27 cellular contexts compared by ENCODE assay signal in the genomic region with DNA sequence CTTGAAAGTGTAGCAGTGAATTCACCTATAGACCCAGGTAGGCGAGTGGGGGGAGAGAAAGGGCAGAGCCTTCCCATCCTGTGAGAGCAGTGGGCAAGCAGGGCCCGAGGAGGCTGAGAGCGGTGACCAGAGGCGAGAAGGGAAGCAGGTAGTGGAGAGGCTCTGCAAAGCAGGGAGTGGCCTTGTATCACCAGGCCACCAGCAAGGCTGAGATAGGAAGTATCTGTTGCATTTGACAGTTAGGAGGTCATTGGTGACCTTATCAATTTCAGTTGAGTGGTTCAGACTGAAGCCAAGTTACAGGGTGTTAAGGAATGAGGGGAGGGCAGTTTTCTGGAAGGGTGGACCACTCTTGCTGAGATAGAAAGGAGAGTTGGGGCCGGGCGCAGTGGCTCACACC.
"Had no signal": no experiment of that assay in that cellular context is flagged by ENCODE, and none has a peak within 500 bp of the region (broad histone marks: within the 10 kb centered on the region; RNA-seq: fewer than 3 reads in every experiment).

No MANE protein-coding gene starts in this region.

- H3K27me3 Mint-ChIP-seq: activated CD4-positive, alpha-beta T cell treated with anti-CD3 and anti-CD28 coated beads for 36 hours; stimulated activated naive B cell treated with anti-CD40 and anti-IgM and Interleukin-4, amounts not matched to agents 10 μg/mL and 1 μg/mL and 100 μg/mL, for 72 hours had no signal

- DNase-seq: activated CD4-positive, alpha-beta T cell treated with anti-CD3 and anti-CD28 coated beads for 36 hours; activated CD4-positive, CD25-positive, alpha-beta regulatory T cell; activated naive CD4-positive, alpha-beta T cell; activated T-cell treated with anti-CD3 and anti-CD28 coated beads for 4 hours; activated T-cell treated with anti-CD3 and anti-CD28 coated beads, Interleukin-2, amount 50 U/mL, for 72 hours; adrenal gland; aorta; body of pancreas; foreskin keratinocyte; heart right ventricle; mesenchymal stem cell; natural killer cell; occipital lobe; stimulated activated CD4-positive, alpha-beta T cell treated with anti-CD3 and anti-CD28 coated beads, Interleukin-1b, Interleukin-23, amount 100 ng/mL, for 48 hours; stimulated activated CD4-positive, alpha-beta T cell treated with anti-CD3 and anti-CD28 coated beads, Interleukin-4, amount 100 ng/mL, for 4 hours; stimulated activated CD8-positive, alpha-beta memory T cell treated with anti-CD3 and anti-CD28 coated beads, Interleukin-4, amount 100 ng/mL, for 48 hours; stimulated activated naive B cell treated with anti-CD40 and anti-IgM and Interleukin-4, amounts not matched to agents 10 μg/mL and 1 μg/mL and 100 μg/mL, for 72 hours; T-helper 9 cell; testis; transverse colon had no signal

- H3K4me2 ChIP-seq: neural progenitor cell, smooth muscle cell had no signal

- ATAC-seq: activated CD4-positive, alpha-beta T cell treated with anti-CD3 and anti-CD28 coated beads for 36 hours; activated naive CD4-positive, alpha-beta T cell treated with anti-CD3 and anti-CD28 coated beads, Interleukin-2, amount 50 U/mL, for 72 hours; activated T-cell treated with anti-CD3 and anti-CD28 coated beads, Interleukin-2, amount 50 U/mL, for 72 hours; body of pancreas; foreskin keratinocyte; heart right ventricle; natural killer cell; stimulated activated naive B cell treated with anti-CD40 and anti-IgM and Interleukin-4, amounts not matched to agents 10 μg/mL and 1 μg/mL and 100 μg/mL, for 72 hours had no signal

- H3K27me3 ChIP-seq: adrenal gland, body of pancreas, esophagus muscularis mucosa, foreskin keratinocyte, heart right ventricle, neural progenitor cell, right atrium auricular region, testis, transverse colon had no signal

- H3K9me3 ChIP-seq: adrenal gland, body of pancreas, esophagus muscularis mucosa, heart right ventricle, right atrium auricular region, testis, transverse colon had no signal

- H2AFZ ChIP-seq: neural progenitor cell, parathyroid adenoma had no signal

- H3K4me1 Mint-ChIP-seq: activated CD4-positive, alpha-beta T cell treated with anti-CD3 and anti-CD28 coated beads for 36 hours; neural progenitor cell had no signal

- H3K27ac ChIP-seq: adrenal gland, body of pancreas, coronary artery, esophagus muscularis mucosa, foreskin keratinocyte, heart right ventricle, neural progenitor cell, parathyroid adenoma, right atrium auricular region, testis, transverse colon had no signal

- H3K27ac Mint-ChIP-seq: activated CD4-positive, alpha-beta T cell treated with anti-CD3 and anti-CD28 coated beads for 36 hours; activated naive CD4-positive, alpha-beta T cell treated with anti-CD3 and anti-CD28 coated beads, Interleukin-2, amount 50 U/mL, for 72 hours; activated T-cell treated with anti-CD3 and anti-CD28 coated beads, Interleukin-2, amount 50 U/mL, for 72 hours; neural progenitor cell; stimulated activated naive B cell treated with anti-CD40 and anti-IgM and Interleukin-4, amounts not matched to agents 10 μg/mL and 1 μg/mL and 100 μg/mL, for 72 hours had no signal

- H3K4me1 ChIP-seq: adrenal gland, body of pancreas, esophagus muscularis mucosa, foreskin keratinocyte, heart right ventricle, neural progenitor cell, parathyroid adenoma, right atrium auricular region, testis, transverse colon had no signal

- H3K4me3 Mint-ChIP-seq: activated CD4-positive, alpha-beta T cell treated with anti-CD3 and anti-CD28 coated beads for 36 hours; activated T-cell treated with anti-CD3 and anti-CD28 coated beads, Interleukin-2, amount 50 U/mL, for 72 hours; natural killer cell; neural progenitor cell; stimulated activated naive B cell treated with anti-CD40 and anti-IgM and Interleukin-4, amounts not matched to agents 10 μg/mL and 1 μg/mL and 100 μg/mL, for 72 hours had no signal

- H3K4me3 ChIP-seq: adrenal gland, body of pancreas, coronary artery, esophagus muscularis mucosa, heart right ventricle, neural progenitor cell, right atrium auricular region, smooth muscle cell, testis, transverse colon had no signal

- H3K36me3 ChIP-seq: neural progenitor cell had no signal

- H3K9me3 Mint-ChIP-seq: activated naive CD4-positive, alpha-beta T cell treated with anti-CD3 and anti-CD28 coated beads, Interleukin-2, amount 50 U/mL, for 72 hours; activated T-cell treated with anti-CD3 and anti-CD28 coated beads, Interleukin-2, amount 50 U/mL, for 72 hours; natural killer cell; neural progenitor cell; stimulated activated naive B cell treated with anti-CD40 and anti-IgM and Interleukin-4, amounts not matched to agents 10 μg/mL and 1 μg/mL and 100 μg/mL, for 72 hours had no signal

- H3K9ac ChIP-seq: neural progenitor cell, parathyroid adenoma had no signal
